19 cellular contexts compared by ENCODE assay signal in the genomic region with DNA sequence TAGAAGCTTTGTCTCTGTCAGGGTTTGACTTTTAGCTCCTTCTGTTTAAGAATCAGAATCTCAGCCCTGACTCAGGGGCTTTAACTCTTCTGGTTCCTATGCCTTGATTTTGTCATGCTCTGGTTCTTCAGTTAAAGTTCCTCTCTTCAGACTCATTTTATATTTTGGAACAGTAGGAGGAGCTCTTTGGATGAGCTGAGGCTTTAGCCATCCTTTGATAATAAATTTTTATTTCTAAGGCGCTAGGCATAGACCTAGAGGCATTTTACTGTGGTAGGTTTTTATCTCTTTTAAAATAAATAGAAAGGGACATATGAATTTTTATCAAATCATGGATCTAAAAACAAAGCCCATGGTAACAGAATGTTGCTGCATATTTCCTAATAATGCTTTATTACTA. TPM values are rescaled to one million over a fixed set of nuclear protein-coding genes. Genes with fewer than 3 reads are reported as not detected.
DNase-seq lines count a peak whose midpoint lies in the region; ATAC-seq and TF ChIP-seq lines count a peak whose summit lies in the region.
"Had no signal": no experiment of that assay in that cellular context is flagged by ENCODE, and none has a peak within 500 bp of the region (broad histone marks: within the 10 kb centered on the region; RNA-seq: fewer than 3 reads in every experiment).

No MANE protein-coding gene starts in this region.

- peak; percentile 67 for TF ChIP-seq CTCF in chondrocyte (IDR thresholded peaks at IDR 0.05)
- TF ChIP-seq CTCF in neural progenitor cell (IDR thresholded peaks at IDR 0.05): peak; percentile 32

- H3K36me3 Mint-ChIP-seq in chondrocyte (ENCODE audit: low read depth) (peaks cover 5% of the 10 kb centered on the region), neural progenitor cell (no peaks in the 10 kb centered on the region)
- no peaks in the 10 kb centered on the region for H3K36me3 Mint-ChIP-seq in activated naive CD8-positive, alpha-beta T cell treated with anti-CD3 and anti-CD28 coated beads, Interleukin-2, amount 50 U/mL, for 24 hours (ENCODE audit: low read depth)

- H3K27ac ChIP-seq in neural progenitor cell: no peak overlapping the region
- H3K27ac ChIP-seq: SK-N-MC, transverse colon had no signal

- H3K9ac ChIP-seq in neural progenitor cell: no peak overlapping the region

- no peaks in the 10 kb centered on the region for H3K27me3 Mint-ChIP-seq in chondrocyte (ENCODE audit: low read depth)
- no peaks in the 10 kb centered on the region for H3K27me3 Mint-ChIP-seq in neural progenitor cell (ENCODE audit: insufficient read depth, low read depth)
- H3K27me3 Mint-ChIP-seq in activated naive CD8-positive, alpha-beta T cell treated with anti-CD3 and anti-CD28 coated beads, Interleukin-2, amount 50 U/mL, for 24 hours: peaks cover 5% of the 10 kb centered on the region
- H3K27me3 Mint-ChIP-seq: dendritic cell treated with granulocyte-macrophage colony-stimulating factor and Interleukin-4, amounts not matched to agents 40 ng/mL and 50 ng/mL, for 4 days had no signal

- no peaks in the 10 kb centered on the region for H3K4me1 ChIP-seq in neural progenitor cell
- H3K4me1 ChIP-seq: transverse colon had no signal

- no peaks in the 10 kb centered on the region for H3K9me3 ChIP-seq in neural progenitor cell (ENCODE audit: low read depth)

- no peaks in the 10 kb centered on the region for H3K27me3 ChIP-seq in neural progenitor cell
- H3K27me3 ChIP-seq: transverse colon had no signal

- H3K27ac Mint-ChIP-seq in chondrocyte (ENCODE audit: unreplicated experiment) (no peak overlapping the region), neural progenitor cell (no peak overlapping the region)
- H3K27ac Mint-ChIP-seq in activated naive CD8-positive, alpha-beta T cell treated with anti-CD3 and anti-CD28 coated beads, Interleukin-2, amount 50 U/mL, for 24 hours: no peak overlapping the region
- H3K27ac Mint-ChIP-seq: CD8-positive, alpha-beta T cell; dendritic cell treated with granulocyte-macrophage colony-stimulating factor and Interleukin-4, amounts not matched to agents 40 ng/mL and 50 ng/mL, for 4 days; nephron progenitor cell had no signal

- no peaks in the 10 kb centered on the region for H3K36me3 ChIP-seq in neural progenitor cell
- H3K36me3 ChIP-seq: transverse colon had no signal

- no peaks in the 10 kb centered on the region for H3K79me2 ChIP-seq in neural progenitor cell (ENCODE audit: low read depth)

- DNase-seq in DMS 273 (lab: John Stamatoyannopoulos, UW; ENCODE audit: unreplicated experiment): peak; percentile 45
- DNase-seq in DMS 273 treated with DMSO at 0.1 percent for 48 hours (lab: John Stamatoyannopoulos, UW): no peak
- peak; percentile 48 to 53 for DNase-seq in Kasumi-1 (lab: John Stamatoyannopoulos, UW)
- no peak for DNase-seq in chondrocyte (ENCODE audit: low spot score)
- DNase-seq in neural progenitor cell (ENCODE audit: low spot score): no peak
- no peak for DNase-seq in activated naive CD8-positive, alpha-beta T cell treated with anti-CD3 and anti-CD28 coated beads, Interleukin-2, amount 50 U/mL, for 24 hours
- no peak for DNase-seq in HCEC 1CT
- DNase-seq: 8988T; activated CD4-positive, alpha-beta T cell treated with anti-CD3 and anti-CD28 coated beads for 48 hours; activated naive CD4-positive, alpha-beta T cell; CD8-positive, alpha-beta T cell; NCI-H2107; NCI-H69; nephron progenitor cell; stimulated activated naive CD8-positive, alpha-beta T cell treated with anti-CD3 and anti-CD28 coated beads, Interleukin-15, Interleukin-2, amounts not matched to agents 100 U/mL and 50 U/mL, for 24 hours; transverse colon had no signal

- H3K4me2 ChIP-seq in neural progenitor cell: no peak overlapping the region

- H3K4me3 Mint-ChIP-seq in chondrocyte (ENCODE audit: unreplicated experiment): no peak overlapping the region
- H3K4me3 Mint-ChIP-seq in neural progenitor cell: no peak overlapping the region
- H3K4me3 Mint-ChIP-seq in activated naive CD8-positive, alpha-beta T cell treated with anti-CD3 and anti-CD28 coated beads, Interleukin-2, amount 50 U/mL, for 24 hours: no peak overlapping the region
- H3K4me3 Mint-ChIP-seq: CD8-positive, alpha-beta T cell; dendritic cell treated with granulocyte-macrophage colony-stimulating factor and Interleukin-4, amounts not matched to agents 40 ng/mL and 50 ng/mL, for 4 days; nephron progenitor cell had no signal

- H3K4me3 ChIP-seq in neural progenitor cell: no peak overlapping the region
- H3K4me3 ChIP-seq: SK-N-MC, transverse colon had no signal

- H3F3A ChIP-seq in neural progenitor cell (ENCODE audit: low read depth): no peaks in the 10 kb centered on the region

- H4K20me1 ChIP-seq in neural progenitor cell (ENCODE audit: low read depth): no peaks in the 10 kb centered on the region

- H3K9me3 Mint-ChIP-seq in chondrocyte (ENCODE audit: low read depth) (peaks cover 17% of the 10 kb centered on the region), neural progenitor cell (peaks cover 17% of the 10 kb centered on the region)
- peaks cover 21% of the 10 kb centered on the region for H3K9me3 Mint-ChIP-seq in activated naive CD8-positive, alpha-beta T cell treated with anti-CD3 and anti-CD28 coated beads, Interleukin-2, amount 50 U/mL, for 24 hours

- no peak for ATAC-seq in HG02610 (IDR thresholded peaks at IDR 0.05; ENCODE audit: unreplicated experiment)
- no peak for ATAC-seq in activated naive CD8-positive, alpha-beta T cell treated with anti-CD3 and anti-CD28 coated beads, Interleukin-2, amount 50 U/mL, for 24 hours
- ATAC-seq: CD8-positive, alpha-beta T cell; stimulated activated naive CD8-positive, alpha-beta T cell treated with anti-CD3 and anti-CD28 coated beads, Interleukin-15, Interleukin-2, amounts not matched to agents 100 U/mL and 50 U/mL, for 24 hours had no signal

- no peaks in the 10 kb centered on the region for H3K4me1 Mint-ChIP-seq in chondrocyte (ENCODE audit: low read depth)
- H3K4me1 Mint-ChIP-seq in neural progenitor cell: peaks cover 3% of the 10 kb centered on the region
- no peaks in the 10 kb centered on the region for H3K4me1 Mint-ChIP-seq in activated naive CD8-positive, alpha-beta T cell treated with anti-CD3 and anti-CD28 coated beads, Interleukin-2, amount 50 U/mL, for 24 hours
- H3K4me1 Mint-ChIP-seq: nephron progenitor cell had no signal

- H2AFZ ChIP-seq in neural progenitor cell (replicated peaks): no peak overlapping the region

RNA-seq across cellular contexts. Expression of a gene that starts 51.7 kb away (rescaled TPM):
- 2.3 to 5.3 TPM (median 3.6 TPM) in 3 replicates for total RNA-seq in chondrocyte
- total RNA-seq in neural progenitor cell (ENCODE audit: low replicate concordance): 6.3 and 11.4 TPM in 2 replicates

Comparison
In these comparisons a context has a peak if more than half of its experiments do, and no peak if none do; other contexts are left out.
1. DNase-seq: peak in DMS 273 (single experiment) and Kasumi-1 (2 of 2); none in DMS 273 treated with DMSO at 0.1 percent for 48 hours (single experiment), chondrocyte (single experiment), neural progenitor cell (single experiment), activated naive CD8-positive, alpha-beta T cell treated with anti-CD3 and anti-CD28 coated beads, Interleukin-2, amount 50 U/mL, for 24 hours (single experiment) and HCEC 1CT (single experiment).